8 cellular contexts compared by ENCODE assay signal in genomic region chr5:51380603-51381207, GRCh38. TPM values are rescaled to one million over a fixed set of nuclear protein-coding genes. Genes with fewer than 3 reads are reported as not detected.
DNase-seq lines count a peak whose midpoint lies in the region; ATAC-seq and TF ChIP-seq lines count a peak whose summit lies in the region.

No MANE protein-coding gene starts in this region.

- H3K36me3 ChIP-seq in neural cell (ENCODE audit: insufficient read depth, low read length): no peaks in the 10 kb centered on the region

- H3K9ac ChIP-seq in neural cell (ENCODE audit: low read length): peak overlapping the region; percentile 82

- peak; percentile 74 for TF ChIP-seq RAD21 in neural cell (conservative IDR thresholded peaks at IDR 0.05)

- TF ChIP-seq EP300 in neural cell (conservative IDR thresholded peaks at IDR 0.05; ENCODE audit: poor library complexity, severe bottlenecking): no peak

- H3K4me2 ChIP-seq in neural cell (ENCODE audit: low read length): peak overlapping the region; percentile 73

- H3K9me2 ChIP-seq in neural cell (ENCODE audit: insufficient read depth, low read length): no peaks in the 10 kb centered on the region

- H2AFZ ChIP-seq in neural cell (ENCODE audit: low read depth, low read length): no peak overlapping the region

- peak; percentile 11 for DNase-seq in EL
- DNase-seq in astrocyte of the cerebellum (ENCODE audit: low read depth): no peak
- DNase-seq in central memory CD4-positive, alpha-beta T cell: no peak
- no peak for DNase-seq in inferior parietal cortex (ENCODE audit: extremely low spot score)
- DNase-seq in NCI-H1048 (lab: John Stamatoyannopoulos, UW): no peak

- no peaks in the 10 kb centered on the region for H4K20me1 ChIP-seq in neural cell (ENCODE audit: insufficient read depth)

- H3K9me3 ChIP-seq in neural cell (ENCODE audit: low read length): no peaks in the 10 kb centered on the region

- H3K79me2 ChIP-seq in neural cell (replicated peaks; ENCODE audit: insufficient read depth, low read length): peaks cover 81% of the 10 kb centered on the region

- no peak for ATAC-seq in GM21381 (IDR thresholded peaks at IDR 0.05; ENCODE audit: unreplicated experiment)

- in situ Hi-C loops in astrocyte of the cerebellum (cut with HindIII; ENCODE audit: low sequenced_read_pairs): no loop called here

- TF ChIP-seq CTCF in LNCAP (IDR thresholded peaks at IDR 0.05): peak; percentile 80
- peak; percentile 55 for TF ChIP-seq CTCF in astrocyte of the cerebellum (IDR thresholded peaks at IDR 0.05; ENCODE audit: low read depth, low read length, missing control alignments)
- TF ChIP-seq CTCF in neural cell (IDR thresholded peaks at IDR 0.05; ENCODE audit: poor library complexity, severe bottlenecking): peak; percentile 84

- H3K27me3 ChIP-seq in neural cell (ENCODE audit: insufficient read depth, low read depth, low read length): peaks cover 82% of the 10 kb centered on the region

- H3K27ac ChIP-seq in neural cell (ENCODE audit: low read length): peak overlapping the region; percentile 18

- H3K4me3 ChIP-seq in astrocyte of the cerebellum (ENCODE audit: low read depth, low read length) (no peak overlapping the region), neural cell (ENCODE audit: low read length) (peak overlapping the region; percentile 82)

- H3F3A ChIP-seq in neural cell (ENCODE audit: insufficient read depth, low read length, poor library complexity, severe bottlenecking): no peaks in the 10 kb centered on the region

TF ChIP-seq in neural cell, 6 proteins besides CTCF, POLR2A, EP300 and RAD21:
- TF ChIP-seq MXI1 (conservative IDR thresholded peaks at IDR 0.05; ENCODE audit: poor library complexity, severe bottlenecking): peak; percentile 31
- TF ChIP-seq TAF1 (IDR thresholded peaks at IDR 0.05; ENCODE audit: low read depth): no peak
- TF ChIP-seq, protein P1, sequence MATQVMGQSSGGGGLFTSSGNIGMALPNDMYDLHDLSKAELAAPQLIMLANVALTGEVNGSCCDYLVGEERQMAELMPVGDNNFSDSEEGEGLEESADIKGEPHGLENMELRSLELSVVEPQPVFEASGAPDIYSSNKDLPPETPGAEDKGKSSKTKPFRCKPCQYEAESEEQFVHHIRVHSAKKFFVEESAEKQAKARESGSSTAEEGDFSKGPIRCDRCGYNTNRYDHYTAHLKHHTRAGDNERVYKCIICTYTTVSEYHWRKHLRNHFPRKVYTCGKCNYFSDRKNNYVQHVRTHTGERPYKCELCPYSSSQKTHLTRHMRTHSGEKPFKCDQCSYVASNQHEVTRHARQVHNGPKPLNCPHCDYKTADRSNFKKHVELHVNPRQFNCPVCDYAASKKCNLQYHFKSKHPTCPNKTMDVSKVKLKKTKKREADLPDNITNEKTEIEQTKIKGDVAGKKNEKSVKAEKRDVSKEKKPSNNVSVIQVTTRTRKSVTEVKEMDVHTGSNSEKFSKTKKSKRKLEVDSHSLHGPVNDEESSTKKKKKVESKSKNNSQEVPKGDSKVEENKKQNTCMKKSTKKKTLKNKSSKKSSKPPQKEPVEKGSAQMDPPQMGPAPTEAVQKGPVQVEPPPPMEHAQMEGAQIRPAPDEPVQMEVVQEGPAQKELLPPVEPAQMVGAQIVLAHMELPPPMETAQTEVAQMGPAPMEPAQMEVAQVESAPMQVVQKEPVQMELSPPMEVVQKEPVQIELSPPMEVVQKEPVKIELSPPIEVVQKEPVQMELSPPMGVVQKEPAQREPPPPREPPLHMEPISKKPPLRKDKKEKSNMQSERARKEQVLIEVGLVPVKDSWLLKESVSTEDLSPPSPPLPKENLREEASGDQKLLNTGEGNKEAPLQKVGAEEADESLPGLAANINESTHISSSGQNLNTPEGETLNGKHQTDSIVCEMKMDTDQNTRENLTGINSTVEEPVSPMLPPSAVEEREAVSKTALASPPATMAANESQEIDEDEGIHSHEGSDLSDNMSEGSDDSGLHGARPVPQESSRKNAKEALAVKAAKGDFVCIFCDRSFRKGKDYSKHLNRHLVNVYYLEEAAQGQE (IDR thresholded peaks at IDR 0.05; ENCODE audit: borderline replicate concordance): no peak
- TF ChIP-seq EZH2 (IDR thresholded peaks at IDR 0.05; ENCODE audit: borderline replicate concordance, insufficient read depth, low read length, poor library complexity, severe bottlenecking): no peak
- no peak for TF ChIP-seq POLR2AphosphoS5 (IDR thresholded peaks at IDR 0.05)
- peak; percentile 84 for TF ChIP-seq SMC3 (conservative IDR thresholded peaks at IDR 0.05; ENCODE audit: poor library complexity)

RNA-seq across cellular contexts. Expression of gene ISL1, which starts 2.5 kb away (rescaled TPM):
- polyA plus RNA-seq in neural cell: 27.6 and 33.6 TPM in 2 replicates
- polyA minus RNA-seq in neural cell: 47.5 and 49.4 TPM in 2 replicates
